Comparison of ENCODE assay signal across 1 cellular context in the genomic region with DNA sequence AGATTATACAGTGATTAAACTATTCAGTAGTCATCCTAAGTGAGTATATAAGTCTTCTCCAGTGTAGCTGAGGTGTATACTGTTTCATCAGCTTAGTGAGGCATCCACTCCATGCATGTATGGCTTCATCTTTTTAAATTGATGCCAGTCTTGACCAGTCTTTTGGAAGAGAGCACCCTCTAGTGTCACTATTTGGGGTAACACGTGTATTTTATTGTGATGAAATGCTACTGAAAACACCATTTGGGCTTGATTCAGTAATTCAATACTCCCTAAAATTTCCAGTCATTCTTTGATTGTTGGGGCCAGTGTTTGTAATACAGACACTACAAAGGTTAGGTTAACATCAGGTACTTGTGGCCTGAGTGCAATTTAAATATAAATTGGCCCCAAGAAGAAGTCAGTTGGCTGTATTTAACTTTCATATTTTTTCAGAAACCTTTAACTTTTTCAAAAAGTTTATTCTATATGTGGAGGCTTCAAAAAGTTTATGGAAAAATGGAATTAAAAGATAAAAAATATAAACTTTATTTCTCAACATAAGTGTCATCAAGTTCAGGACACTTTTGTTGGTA.
TF ChIP-seq lines count a peak whose summit lies in the region.

No MANE protein-coding gene starts in this region.

TF ChIP-seq in HepG2, 621 proteins besides CTCF, POLR2A, EP300 and RAD21 (continued from another document and continues in another):
- TF ChIP-seq, protein P1, sequence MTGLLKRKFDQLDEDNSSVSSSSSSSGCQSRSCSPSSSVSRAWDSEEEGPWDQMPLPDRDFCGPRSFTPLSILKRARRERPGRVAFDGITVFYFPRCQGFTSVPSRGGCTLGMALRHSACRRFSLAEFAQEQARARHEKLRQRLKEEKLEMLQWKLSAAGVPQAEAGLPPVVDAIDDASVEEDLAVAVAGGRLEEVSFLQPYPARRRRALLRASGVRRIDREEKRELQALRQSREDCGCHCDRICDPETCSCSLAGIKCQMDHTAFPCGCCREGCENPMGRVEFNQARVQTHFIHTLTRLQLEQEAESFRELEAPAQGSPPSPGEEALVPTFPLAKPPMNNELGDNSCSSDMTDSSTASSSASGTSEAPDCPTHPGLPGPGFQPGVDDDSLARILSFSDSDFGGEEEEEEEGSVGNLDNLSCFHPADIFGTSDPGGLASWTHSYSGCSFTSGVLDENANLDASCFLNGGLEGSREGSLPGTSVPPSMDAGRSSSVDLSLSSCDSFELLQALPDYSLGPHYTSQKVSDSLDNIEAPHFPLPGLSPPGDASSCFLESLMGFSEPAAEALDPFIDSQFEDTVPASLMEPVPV (CRISPR knock-in tag; IDR thresholded peaks at IDR 0.05), result no peak
- TF ChIP-seq, protein P2, sequence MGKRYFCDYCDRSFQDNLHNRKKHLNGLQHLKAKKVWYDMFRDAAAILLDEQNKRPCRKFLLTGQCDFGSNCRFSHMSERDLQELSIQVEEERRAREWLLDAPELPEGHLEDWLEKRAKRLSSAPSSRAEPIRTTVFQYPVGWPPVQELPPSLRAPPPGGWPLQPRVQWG (CRISPR knock-in tag; IDR thresholded peaks at IDR 0.05; ENCODE audit: borderline replicate concordance, low read depth), result no peak
- TF ChIP-seq TMF1 (CRISPR knock-in tag; IDR thresholded peaks at IDR 0.05; ENCODE audit: low read depth) (no peak), FOSL2 (CRISPR knock-in tag; IDR thresholded peaks at IDR 0.05) (no peak), ZNF563 (CRISPR knock-in tag; IDR thresholded peaks at IDR 0.05) (no peak), SIN3A (IDR thresholded peaks at IDR 0.05; ENCODE audit: borderline replicate concordance, low read depth, low read length) (no peak), ZFP36L2 (CRISPR knock-in tag; IDR thresholded peaks at IDR 0.05) (no peak), ZBTB7A (CRISPR knock-in tag; IDR thresholded peaks at IDR 0.05) (no peak), TP53 (CRISPR knock-in tag; conservative IDR thresholded peaks at IDR 0.05) (no peak), KLF15 (CRISPR knock-in tag; IDR thresholded peaks at IDR 0.05; ENCODE audit: borderline replicate concordance) (no peak), ZNF503 (CRISPR knock-in tag; IDR thresholded peaks at IDR 0.05) (0 out of 2 replicates have a peak, but pooled peaks have one; percentile 9), GABPB1 (CRISPR knock-in tag; IDR thresholded peaks at IDR 0.05) (no peak), POGK (CRISPR knock-in tag; conservative IDR thresholded peaks at IDR 0.05) (no peak), ZHX2 (IDR thresholded peaks at IDR 0.05; ENCODE audit: low read depth) (no peak), ZHX2 (CRISPR knock-in tag; IDR thresholded peaks at IDR 0.05; ENCODE audit: borderline replicate concordance) (peak; percentile 39; the same call in 1 of the 2 replicates), ZNF672 (CRISPR knock-in tag; IDR thresholded peaks at IDR 0.05) (no peak), PAX8 (CRISPR knock-in tag; IDR thresholded peaks at IDR 0.05; ENCODE audit: borderline replicate concordance) (no peak), MEIS1 (CRISPR knock-in tag; IDR thresholded peaks at IDR 0.05; ENCODE audit: borderline replicate concordance) (no peak), ZMAT3 (CRISPR knock-in tag; conservative IDR thresholded peaks at IDR 0.05) (no peak), GZF1 (CRISPR knock-in tag; IDR thresholded peaks at IDR 0.05) (no peak), ZNF839 (CRISPR knock-in tag; IDR thresholded peaks at IDR 0.05; ENCODE audit: borderline replicate concordance) (no peak), CREB1 (IDR thresholded peaks at IDR 0.05) (peak; percentile 47; the same call in 1 of the 2 replicates), CREB1 (CRISPR knock-in tag; IDR thresholded peaks at IDR 0.05) (peak; percentile 30; the same call in 1 of the 2 replicates), ZNF766 (CRISPR knock-in tag; IDR thresholded peaks at IDR 0.05; ENCODE audit: borderline replicate concordance) (no peak), KDM2A (CRISPR knock-in tag; IDR thresholded peaks at IDR 0.05; ENCODE audit: borderline replicate concordance, low read depth) (no peak), ZNF607 (CRISPR knock-in tag; IDR thresholded peaks at IDR 0.05; ENCODE audit: borderline replicate concordance) (no peak), TARDBP (CRISPR knock-in tag; IDR thresholded peaks at IDR 0.05) (no peak), TRIM24 (CRISPR knock-in tag; IDR thresholded peaks at IDR 0.05) (no peak), CEBPG (CRISPR knock-in tag; IDR thresholded peaks at IDR 0.05) (peak; percentile 55; the same call in 1 of the 2 replicates), ZNF776 (CRISPR knock-in tag; IDR thresholded peaks at IDR 0.05) (no peak), PRDM15 (CRISPR knock-in tag; IDR thresholded peaks at IDR 0.05) (no peak), STAG1 (CRISPR knock-in tag; IDR thresholded peaks at IDR 0.05) (peak; percentile 80), KLF6 (CRISPR knock-in tag; IDR thresholded peaks at IDR 0.05) (0 out of 2 replicates have a peak, but pooled peaks have one; percentile 13)
- TF ChIP-seq, protein P3, sequence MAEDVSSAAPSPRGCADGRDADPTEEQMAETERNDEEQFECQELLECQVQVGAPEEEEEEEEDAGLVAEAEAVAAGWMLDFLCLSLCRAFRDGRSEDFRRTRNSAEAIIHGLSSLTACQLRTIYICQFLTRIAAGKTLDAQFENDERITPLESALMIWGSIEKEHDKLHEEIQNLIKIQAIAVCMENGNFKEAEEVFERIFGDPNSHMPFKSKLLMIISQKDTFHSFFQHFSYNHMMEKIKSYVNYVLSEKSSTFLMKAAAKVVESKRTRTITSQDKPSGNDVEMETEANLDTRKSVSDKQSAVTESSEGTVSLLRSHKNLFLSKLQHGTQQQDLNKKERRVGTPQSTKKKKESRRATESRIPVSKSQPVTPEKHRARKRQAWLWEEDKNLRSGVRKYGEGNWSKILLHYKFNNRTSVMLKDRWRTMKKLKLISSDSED (CRISPR knock-in tag; IDR thresholded peaks at IDR 0.05), result no peak
- TF ChIP-seq, protein P4, sequence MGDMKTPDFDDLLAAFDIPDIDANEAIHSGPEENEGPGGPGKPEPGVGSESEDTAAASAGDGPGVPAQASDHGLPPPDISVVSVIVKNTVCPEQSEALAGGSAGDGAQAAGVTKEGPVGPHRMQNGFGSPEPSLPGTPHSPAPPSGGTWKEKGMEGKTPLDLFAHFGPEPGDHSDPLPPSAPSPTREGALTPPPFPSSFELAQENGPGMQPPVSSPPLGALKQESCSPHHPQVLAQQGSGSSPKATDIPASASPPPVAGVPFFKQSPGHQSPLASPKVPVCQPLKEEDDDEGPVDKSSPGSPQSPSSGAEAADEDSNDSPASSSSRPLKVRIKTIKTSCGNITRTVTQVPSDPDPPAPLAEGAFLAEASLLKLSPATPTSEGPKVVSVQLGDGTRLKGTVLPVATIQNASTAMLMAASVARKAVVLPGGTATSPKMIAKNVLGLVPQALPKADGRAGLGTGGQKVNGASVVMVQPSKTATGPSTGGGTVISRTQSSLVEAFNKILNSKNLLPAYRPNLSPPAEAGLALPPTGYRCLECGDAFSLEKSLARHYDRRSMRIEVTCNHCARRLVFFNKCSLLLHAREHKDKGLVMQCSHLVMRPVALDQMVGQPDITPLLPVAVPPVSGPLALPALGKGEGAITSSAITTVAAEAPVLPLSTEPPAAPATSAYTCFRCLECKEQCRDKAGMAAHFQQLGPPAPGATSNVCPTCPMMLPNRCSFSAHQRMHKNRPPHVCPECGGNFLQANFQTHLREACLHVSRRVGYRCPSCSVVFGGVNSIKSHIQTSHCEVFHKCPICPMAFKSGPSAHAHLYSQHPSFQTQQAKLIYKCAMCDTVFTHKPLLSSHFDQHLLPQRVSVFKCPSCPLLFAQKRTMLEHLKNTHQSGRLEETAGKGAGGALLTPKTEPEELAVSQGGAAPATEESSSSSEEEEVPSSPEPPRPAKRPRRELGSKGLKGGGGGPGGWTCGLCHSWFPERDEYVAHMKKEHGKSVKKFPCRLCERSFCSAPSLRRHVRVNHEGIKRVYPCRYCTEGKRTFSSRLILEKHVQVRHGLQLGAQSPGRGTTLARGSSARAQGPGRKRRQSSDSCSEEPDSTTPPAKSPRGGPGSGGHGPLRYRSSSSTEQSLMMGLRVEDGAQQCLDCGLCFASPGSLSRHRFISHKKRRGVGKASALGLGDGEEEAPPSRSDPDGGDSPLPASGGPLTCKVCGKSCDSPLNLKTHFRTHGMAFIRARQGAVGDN (CRISPR knock-in tag; IDR thresholded peaks at IDR 0.05), result no peak
